Comparison of ENCODE assay signal across 7 cellular contexts in genomic region chr6:158232445-158233213, GRCh38.
DNase-seq lines count a peak whose midpoint lies in the region; ATAC-seq, FAIRE-seq and TF ChIP-seq lines count a peak whose summit lies in the region.

No MANE protein-coding gene starts in this region.

- H3K4me1 ChIP-seq in HepG2 (ENCODE audit: insufficient read depth, low read length): peaks cover 50% of the 10 kb centered on the region

- H3K79me2 ChIP-seq in HepG2 (ENCODE audit: insufficient read depth, low read length): peaks cover 56% of the 10 kb centered on the region

- TF ChIP-seq POLR2A in HepG2 (IDR thresholded peaks at IDR 0.05; ENCODE audit: insufficient read depth in 1 of 2, low read depth in 2 of 2, low read length in 2 of 2): peak in 1 of 2 experiments; percentile 49

- H3K27ac ChIP-seq in HepG2 (ENCODE audit: extremely low read length, insufficient read depth, low read length): peak overlapping the region; percentile 81

- H3K4me3 Mint-ChIP-seq in activated CD4-positive, alpha-beta T cell treated with anti-CD3 and anti-CD28 coated beads, Interleukin-2, amount 10 ng/mL, durations not matched to agents 7 days and 5 days: peak overlapping the region; percentile 88

- TF ChIP-seq EP300 in HepG2 (IDR thresholded peaks at IDR 0.05; ENCODE audit: low read depth in 2 of 2, low read length in 2 of 2): no peak
- no peak for TF ChIP-seq EP300 in HepG2 (CRISPR knock-in tag; IDR thresholded peaks at IDR 0.05; ENCODE audit: borderline replicate concordance)

- ATAC-seq in GM18867 (IDR thresholded peaks at IDR 0.05; ENCODE audit: unreplicated experiment) (peak; percentile 30), HG03045 (IDR thresholded peaks at IDR 0.05; ENCODE audit: unreplicated experiment) (peak; percentile 43), HepG2 (peak; percentile 73)

- CTCF ChIA-PET in activated CD4-positive, alpha-beta T cell treated with anti-CD3 and anti-CD28 coated beads, Interleukin-2, amount 10 ng/mL, durations not matched to agents 7 days and 5 days (lab: Charles Lee): interaction anchor here (0.7 kb wide), 1 partner anchor 178 kb away, joined by 3 read pairs; no protein-coding TSS in a partner anchor
- CTCF ChIA-PET in HepG2 (lab: Yijun Ruan, JAX; ENCODE audit: low intra/inter-chr PET ratio, low total read pairs): no interaction called here

- H3K36me3 ChIP-seq in HepG2 (replicated peaks in 1 of 2; ENCODE audit: control insufficient read depth in 1 of 2, insufficient read depth in 2 of 2, low read length in 2 of 2): peaks cover 0 to 1% of the 10 kb centered on the region in 2 experiments; a peak in 1 of 5 replicates

- no peaks in the 10 kb centered on the region for H3K9me3 Mint-ChIP-seq in activated CD4-positive, alpha-beta T cell treated with anti-CD3 and anti-CD28 coated beads, Interleukin-2, amount 10 ng/mL, durations not matched to agents 7 days and 5 days

- H3K27ac Mint-ChIP-seq in activated CD4-positive, alpha-beta T cell treated with anti-CD3 and anti-CD28 coated beads, Interleukin-2, amount 10 ng/mL, durations not matched to agents 7 days and 5 days: peak overlapping the region; percentile 91

- H3K27me3 ChIP-seq in HepG2 (ENCODE audit: control insufficient read depth in 1 of 2, insufficient read depth in 2 of 2, low read length in 2 of 2): no peaks in the 10 kb centered on the region; a peak in 1 of 5 replicates

- peak overlapping the region; percentile 82 for H3K9ac ChIP-seq in HepG2 (ENCODE audit: insufficient read depth, low read depth, low read length)

- TF ChIP-seq RAD21 in HepG2 (CRISPR knock-in tag; IDR thresholded peaks at IDR 0.05): peak; percentile 20; the same call in 1 of the 2 replicates

- no peak overlapping the region for H2AFZ ChIP-seq in HepG2 (ENCODE audit: low read length)

- H4K20me1 ChIP-seq in HepG2 (ENCODE audit: insufficient read depth, low read length): peaks cover under 1% of the 10 kb centered on the region

- no peak for FAIRE-seq in HepG2 (lab: Jason Lieb, UNC)

- in situ Hi-C loops in HepG2 (cut with HindIII; ENCODE audit: extremely low pct_ligation_motif_present, low pct_unique_long_range_greater_than_20kb): loop anchor here (5.0 kb wide), 1 partner anchor 155 kb away; no protein-coding TSS in a partner anchor

- POLR2A ChIA-PET in activated CD4-positive, alpha-beta T cell treated with anti-CD3 and anti-CD28 coated beads, Interleukin-2, amount 10 ng/mL, durations not matched to agents 7 days and 5 days (lab: Charles Lee): no interaction called here
- POLR2A ChIA-PET in HepG2 (lab: Yijun Ruan, JAX): interaction anchor here (0.7 to 2.7 kb wide), 3 partner anchors 10 to 90 kb away, joined by 3 to 6 read pairs (median 6); no protein-coding TSS in a partner anchor

- peaks cover 8% of the 10 kb centered on the region for H3K36me3 Mint-ChIP-seq in activated CD4-positive, alpha-beta T cell treated with anti-CD3 and anti-CD28 coated beads, Interleukin-2, amount 10 ng/mL, durations not matched to agents 7 days and 5 days (ENCODE audit: low read depth)

- peaks cover 5% of the 10 kb centered on the region for H3K27me3 Mint-ChIP-seq in activated CD4-positive, alpha-beta T cell treated with anti-CD3 and anti-CD28 coated beads, Interleukin-2, amount 10 ng/mL, durations not matched to agents 7 days and 5 days

- H3K4me3 ChIP-seq in HepG2 (replicated peaks in 1 of 3; ENCODE audit: insufficient read depth in 1 of 3, low read depth in 2 of 3, low read length in 3 of 3): peak overlapping the region; percentile 63 to 87 (median 78)

- DNase-seq in NCI-H345 treated with DMSO at 0.1 percent for 48 hours (lab: John Stamatoyannopoulos, UW; ENCODE audit: unreplicated experiment): peak; percentile 68
- peak; percentile 39 for DNase-seq in activated CD4-positive, alpha-beta T cell treated with anti-CD3 and anti-CD28 coated beads, Interleukin-2, amount 10 ng/mL, durations not matched to agents 7 days and 5 days
- DNase-seq in dermis blood vessel endothelial cell: peak; percentile 68
- DNase-seq in HepG2 (ENCODE audit: low spot score): peak; percentile 42
- DNase-seq in stimulated activated CD4-positive, alpha-beta T cell treated with anti-CD3 and anti-CD28 coated beads, Interleukin-2, amount 100 ng/mL, for 48 hours: peak; percentile 23 to 25

- peaks cover 37% of the 10 kb centered on the region for H3K4me1 Mint-ChIP-seq in activated CD4-positive, alpha-beta T cell treated with anti-CD3 and anti-CD28 coated beads, Interleukin-2, amount 10 ng/mL, durations not matched to agents 7 days and 5 days

- no peak for TF ChIP-seq CTCF in HepG2 (CRISPR knock-in tag; IDR thresholded peaks at IDR 0.05)

- WGBS in HepG2 (ENCODE audit: low lambda C conversion rate): under 1% methylated on average over 35 of the region's 59 CpGs

- H3K9me3 ChIP-seq in HepG2 (ENCODE audit: low read length): no peaks in the 10 kb centered on the region

- H3K4me2 ChIP-seq in HepG2 (ENCODE audit: low read depth, low read length): peak overlapping the region; percentile 95

- intact Hi-C loops in HepG2 (cut with micrococcal nuclease; ENCODE audit: unreplicated experiment): loop anchor here (5.0 kb wide), 2 partner anchors 70 to 90 kb away; no protein-coding TSS in a partner anchor

- BruUV-seq in HepG2 (replicated peaks; lab: Mats Ljungman, UMichigan): no TSS peak

TF ChIP-seq in HepG2, 621 proteins besides CTCF, POLR2A, EP300 and RAD21 (continues in another document):
- TF ChIP-seq ATF4 (CRISPR knock-in tag; IDR thresholded peaks at IDR 0.05) (no peak), E2F1 (CRISPR knock-in tag; IDR thresholded peaks at IDR 0.05) (no peak), TARDBP (CRISPR knock-in tag; IDR thresholded peaks at IDR 0.05) (no peak), DPF2 (CRISPR knock-in tag; IDR thresholded peaks at IDR 0.05; ENCODE audit: borderline replicate concordance, low read depth) (no peak), MEF2D (CRISPR knock-in tag; IDR thresholded peaks at IDR 0.05) (0 out of 2 replicates have a peak, but pooled peaks have one; percentile 16), ZNF570 (CRISPR knock-in tag; IDR thresholded peaks at IDR 0.05; ENCODE audit: borderline replicate concordance) (no peak), ZFY (CRISPR knock-in tag; IDR thresholded peaks at IDR 0.05) (peak; percentile 56), ZNF605 (CRISPR knock-in tag; IDR thresholded peaks at IDR 0.05) (no peak), SRY (CRISPR knock-in tag; IDR thresholded peaks at IDR 0.05) (0 out of 2 replicates have a peak, but pooled peaks have one; percentile 50), ZNF264 (CRISPR knock-in tag; IDR thresholded peaks at IDR 0.05) (no peak), ZUFSP (CRISPR knock-in tag; IDR thresholded peaks at IDR 0.05; ENCODE audit: borderline replicate concordance) (no peak), ZFP1 (CRISPR knock-in tag; IDR thresholded peaks at IDR 0.05) (0 out of 2 replicates have a peak, but pooled peaks have one; percentile 17), NONO (IDR thresholded peaks at IDR 0.05) (no peak), NONO (CRISPR knock-in tag; conservative IDR thresholded peaks at IDR 0.05) (0 out of 2 replicates have a peak, but pooled peaks have one; percentile 26), ZNF572 (CRISPR knock-in tag; IDR thresholded peaks at IDR 0.05) (peak; percentile 66; the same call in 1 of the 2 replicates), CBX1 (IDR thresholded peaks at IDR 0.05; ENCODE audit: low read depth) (no peak), MYNN (CRISPR knock-in tag; IDR thresholded peaks at IDR 0.05; ENCODE audit: low read depth) (no peak), MXD3 (CRISPR knock-in tag; IDR thresholded peaks at IDR 0.05) (peak; percentile 56), AKAP8 (CRISPR knock-in tag; IDR thresholded peaks at IDR 0.05) (peak; percentile 60; the same call in 1 of the 2 replicates), MAF1 (CRISPR knock-in tag; IDR thresholded peaks at IDR 0.05; ENCODE audit: borderline replicate concordance) (peak; percentile 64; the same call in 1 of the 2 replicates), MXI1 (IDR thresholded peaks at IDR 0.05; ENCODE audit: borderline replicate concordance, low read depth, low read length) (no peak; the same call in 2 of the 3 replicates)

Comparison
In these comparisons a context has a peak if more than half of its experiments do, and no peak if none do; other contexts are left out.
1. Peak in every context shown above with its lines: DNase-seq, ATAC-seq, H3K4me3 ChIP-seq and H3K27ac ChIP-seq.